10 cellular contexts compared by ENCODE assay signal in genomic region chr12:39723831-39724230, GRCh38.
DNase-seq lines count a peak whose midpoint lies in the region; ATAC-seq and TF ChIP-seq lines count a peak whose summit lies in the region.
"Had no signal": no experiment of that assay in that cellular context is flagged by ENCODE, and none has a peak within 500 bp of the region (broad histone marks: within the 10 kb centered on the region; RNA-seq: fewer than 3 reads in every experiment).

No MANE protein-coding gene starts in this region.

- H3K4me3 ChIP-seq in RWPE2 (ENCODE audit: severe bottlenecking) (no peak overlapping the region), fibroblast of the aortic adventitia (ENCODE audit: low read depth, low read length) (no peak overlapping the region), upper lobe of left lung (no peak overlapping the region)

- H3K36me3 ChIP-seq in RWPE2 (ENCODE audit: low read depth) = no peaks in the 10 kb centered on the region
- no peaks in the 10 kb centered on the region for H3K36me3 ChIP-seq in upper lobe of left lung

- H3K27me3 ChIP-seq in RWPE2 (ENCODE audit: insufficient read depth, poor library complexity, severe bottlenecking) = no peaks in the 10 kb centered on the region
- H3K27me3 ChIP-seq in upper lobe of left lung = no peaks in the 10 kb centered on the region

- H3K4me1 ChIP-seq in RWPE2 (ENCODE audit: insufficient read depth, poor library complexity, severe bottlenecking) = no peaks in the 10 kb centered on the region
- no peaks in the 10 kb centered on the region for H3K4me1 ChIP-seq in upper lobe of left lung

- TF ChIP-seq CTCF in RWPE2 (IDR thresholded peaks at IDR 0.05; ENCODE audit: poor library complexity, severe bottlenecking) (no peak), fibroblast of the aortic adventitia (IDR thresholded peaks at IDR 0.05; ENCODE audit: insufficient read depth, low read length) (no peak), GM13977 (IDR thresholded peaks at IDR 0.05; ENCODE audit: extremely low read depth, insufficient read depth, missing control alignments) (no peak), upper lobe of left lung (IDR thresholded peaks at IDR 0.05) (no peak)

- DNase-seq in Ammon's horn (ENCODE audit: low spot score) (peak; percentile 65), HCEC 1CT (peak; percentile 26), RWPE2 (ENCODE audit: low spot score) (no peak), fibroblast of the aortic adventitia (ENCODE audit: low read depth) (peak; percentile 46), GM13977 (ENCODE audit: low spot score) (no peak), upper lobe of left lung (no peak)
- DNase-seq: GF-D8; naive thymus-derived CD4-positive, alpha-beta T cell had no signal

- WGBS in upper lobe of left lung, 2 donors = 72 to 73% methylated on average over 6 of the region's 6 CpGs

- TF ChIP-seq EP300 in upper lobe of left lung (IDR thresholded peaks at IDR 0.05) = no peak

- ATAC-seq in RWPE2 (ENCODE audit: low read depth) = peak; percentile 96
- ATAC-seq in HG03571 (IDR thresholded peaks at IDR 0.05; ENCODE audit: unreplicated experiment) = no peak
- no peak for ATAC-seq in upper lobe of left lung (ENCODE audit: low FRiP score in 2 of 2)
- no peak for ATAC-seq in HG03108 (IDR thresholded peaks at IDR 0.05; ENCODE audit: unreplicated experiment)
- ATAC-seq: naive thymus-derived CD4-positive, alpha-beta T cell had no signal

- TF ChIP-seq POLR2A in upper lobe of left lung (IDR thresholded peaks at IDR 0.05) = no peak

- no peaks in the 10 kb centered on the region for H3K9me3 ChIP-seq in RWPE2 (ENCODE audit: severe bottlenecking)
- H3K9me3 ChIP-seq in upper lobe of left lung = peaks cover 0 to 5% (median 2%) of the 10 kb centered on the region in 4 donors

- in situ Hi-C loops in GM13977 (cut with MboI; ENCODE audit: low pct_unique_long_range_greater_than_20kb, low sequenced_read_pairs, unreplicated experiment) = no loop called here

- H3K27ac ChIP-seq in RWPE2 (ENCODE audit: poor library complexity, severe bottlenecking) (no peak overlapping the region), upper lobe of left lung (no peak overlapping the region)

Comparison
In these comparisons a context has a peak if more than half of its experiments do, and no peak if none do; other contexts are left out.
1. DNase-seq: peak in Ammon's horn (single experiment), HCEC 1CT (single experiment) and fibroblast of the aortic adventitia (single experiment); none in RWPE2 (single experiment), GM13977 (single experiment) and upper lobe of left lung (0 of 2).